Comparison of ENCODE assay signal across 18 cellular contexts in the genomic region with DNA sequence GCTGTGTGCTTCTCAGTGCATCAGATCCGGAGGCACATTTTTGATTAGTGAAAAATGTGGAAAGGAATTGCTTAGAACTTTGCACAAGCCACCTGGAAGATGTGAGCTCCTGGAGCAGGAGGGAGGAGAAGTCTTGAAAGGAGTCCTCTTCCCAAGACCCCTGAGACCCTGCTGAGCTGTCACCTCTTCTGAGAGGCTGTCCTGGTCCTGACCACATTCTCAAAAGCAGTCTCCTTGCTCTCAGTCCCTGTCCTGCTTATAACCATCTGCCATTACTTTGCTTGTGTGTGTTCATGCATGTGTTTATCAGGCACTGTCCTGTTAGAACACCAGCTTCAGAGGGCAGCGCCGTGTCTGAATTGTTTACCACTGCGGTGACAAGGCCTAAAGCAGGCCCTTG.
"Had no signal": no experiment of that assay in that cellular context is flagged by ENCODE, and none has a peak within 500 bp of the region (broad histone marks: within the 10 kb centered on the region; RNA-seq: fewer than 3 reads in every experiment).

No MANE protein-coding gene starts in this region.

- DNase-seq: activated CD4-positive, alpha-beta T cell treated with anti-CD3 and anti-CD28 coated beads, Interleukin-2, amount 10 ng/mL, durations not matched to agents 24 days and 14 days; activated effector memory CD4-positive, alpha-beta T cell treated with Interleukin-2 at 50 U/mL for 16 hours; activated T-cell treated with anti-CD3 and anti-CD28 coated beads for 4 hours; anterior cingulate cortex; dorsolateral prefrontal cortex; left colon; naive B cell; spleen; stimulated activated CD4-positive, alpha-beta T cell treated with anti-CD3 and anti-CD28 coated beads, Interleukin-1b, Interleukin-23, amount 100 ng/mL, for 48 hours; stimulated activated naive B cell treated with anti-CD40 and anti-IgM and Interleukin-4, amounts not matched to agents 10 μg/mL and 1 μg/mL and 100 μg/mL, for 72 hours; substantia nigra; T-cell; trophoblast cell had no signal

- H3K4me3 ChIP-seq: breast epithelium, dorsolateral prefrontal cortex, esophagus muscularis mucosa, lung, spleen had no signal

- ATAC-seq: left colon; sciatic nerve; stimulated activated naive B cell treated with anti-CD40 and anti-IgM and Interleukin-4, amounts not matched to agents 10 μg/mL and 1 μg/mL and 100 μg/mL, for 72 hours; T-cell had no signal

- H3K27ac Mint-ChIP-seq: activated CD4-positive, alpha-beta T cell treated with anti-CD3 and anti-CD28 coated beads, Interleukin-2, amount 10 ng/mL, durations not matched to agents 24 days and 14 days; activated naive CD8-positive, alpha-beta T cell; stimulated activated naive B cell treated with anti-CD40 and anti-IgM and Interleukin-4, amounts not matched to agents 10 μg/mL and 1 μg/mL and 100 μg/mL, for 72 hours had no signal

- H3K4me1 ChIP-seq: breast epithelium had no signal

- H3K27me3 ChIP-seq: breast epithelium, dorsolateral prefrontal cortex, esophagus muscularis mucosa, spleen had no signal

- H3K36me3 ChIP-seq: breast epithelium had no signal

- H3K4me3 Mint-ChIP-seq: activated CD4-positive, alpha-beta T cell treated with anti-CD3 and anti-CD28 coated beads, Interleukin-2, amount 10 ng/mL, durations not matched to agents 24 days and 14 days; activated naive CD8-positive, alpha-beta T cell; naive B cell; stimulated activated naive B cell treated with anti-CD40 and anti-IgM and Interleukin-4, amounts not matched to agents 10 μg/mL and 1 μg/mL and 100 μg/mL, for 72 hours; T-cell had no signal

- H3K9me3 Mint-ChIP-seq: activated CD4-positive, alpha-beta T cell treated with anti-CD3 and anti-CD28 coated beads, Interleukin-2, amount 10 ng/mL, durations not matched to agents 24 days and 14 days; naive B cell; stimulated activated naive B cell treated with anti-CD40 and anti-IgM and Interleukin-4, amounts not matched to agents 10 μg/mL and 1 μg/mL and 100 μg/mL, for 72 hours; T-cell had no signal

- H3K27ac ChIP-seq: esophagus muscularis mucosa, spleen had no signal

- H3K9me3 ChIP-seq: breast epithelium, esophagus muscularis mucosa, spleen had no signal

- H3K27me3 Mint-ChIP-seq: activated CD4-positive, alpha-beta T cell treated with anti-CD3 and anti-CD28 coated beads, Interleukin-2, amount 10 ng/mL, durations not matched to agents 24 days and 14 days; activated naive CD8-positive, alpha-beta T cell; naive B cell; stimulated activated naive B cell treated with anti-CD40 and anti-IgM and Interleukin-4, amounts not matched to agents 10 μg/mL and 1 μg/mL and 100 μg/mL, for 72 hours; T-cell had no signal
